1 cellular context compared by ENCODE assay signal in the genomic region with DNA sequence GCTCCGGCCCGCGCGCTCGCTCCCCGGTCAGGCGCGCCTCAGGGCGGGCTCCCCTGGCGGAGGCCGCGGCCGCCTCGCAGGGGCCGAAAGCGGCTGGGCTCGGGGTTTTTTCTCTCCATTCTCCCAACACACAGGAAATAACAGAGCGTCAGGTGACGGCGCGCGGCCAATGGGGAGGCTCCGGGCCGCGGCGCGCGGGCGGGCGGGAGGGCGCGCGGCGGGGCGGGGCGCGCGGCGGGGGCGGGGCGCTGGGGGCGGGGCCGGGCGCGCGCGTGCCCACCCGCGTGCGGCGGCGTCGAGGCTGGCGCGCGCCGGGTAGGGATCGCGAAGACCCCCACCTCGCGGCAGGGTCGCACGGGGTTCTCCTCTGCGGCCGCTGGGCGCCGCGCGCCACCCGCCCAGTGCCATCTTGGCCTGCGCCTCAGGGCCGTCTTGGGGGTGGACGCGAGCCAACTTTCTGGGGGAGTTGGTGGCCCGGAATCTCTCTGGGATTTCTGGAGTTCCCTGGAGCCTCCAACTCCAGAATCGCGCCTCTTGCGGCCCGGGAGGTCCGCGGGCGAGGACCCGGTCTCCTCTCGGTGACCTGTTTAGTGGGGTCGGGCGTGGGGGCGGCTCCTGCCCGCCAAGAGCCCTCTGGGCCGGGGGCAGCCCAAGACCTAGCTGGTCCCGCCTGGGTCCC.
A peak's percentile ranks its signal among the peaks of the same experiment; 100 is the strongest.
TF ChIP-seq lines count a peak whose summit lies in the region.

Gene TCF20, minus strand, starts transcription at position 142 of the 679 bp plus-strand sequence. CDS start 55,348 bp downstream, outside the sequence.

TF ChIP-seq in HepG2, 621 proteins besides CTCF, POLR2A, EP300 and RAD21 (continued from another document):
- TF ChIP-seq USF2 (IDR thresholded peaks at IDR 0.05; ENCODE audit: low read depth, low read length): peak; percentile 66
- TF ChIP-seq USF2 (CRISPR knock-in tag; IDR thresholded peaks at IDR 0.05; ENCODE audit: borderline replicate concordance): peak; percentile 10; the same call in 1 of the 2 replicates
- peak; percentile 85; the same call in 1 of the 2 replicates for TF ChIP-seq HES4 (CRISPR knock-in tag; IDR thresholded peaks at IDR 0.05; ENCODE audit: borderline replicate concordance)
- TF ChIP-seq FOSL1 (CRISPR knock-in tag; IDR thresholded peaks at IDR 0.05; ENCODE audit: borderline replicate concordance): no peak
- TF ChIP-seq ZNF451 (CRISPR knock-in tag; IDR thresholded peaks at IDR 0.05): peak; percentile 73; the same call in 1 of the 2 replicates
- peak; percentile 61; the same call in 1 of the 2 replicates for TF ChIP-seq NR0B2 (CRISPR knock-in tag; IDR thresholded peaks at IDR 0.05)
- no peak; the same call in 1 of the 2 replicates for TF ChIP-seq POLR2G (IDR thresholded peaks at IDR 0.05; ENCODE audit: low read depth, low read length)
- TF ChIP-seq MIXL1 (CRISPR knock-in tag; IDR thresholded peaks at IDR 0.05): no peak
- TF ChIP-seq ADNP (CRISPR knock-in tag; IDR thresholded peaks at IDR 0.05): no peak
- TF ChIP-seq SAP130 (CRISPR knock-in tag; IDR thresholded peaks at IDR 0.05; ENCODE audit: low read depth): no peak
- TF ChIP-seq ETV5 (CRISPR knock-in tag; IDR thresholded peaks at IDR 0.05; ENCODE audit: borderline replicate concordance): 0 out of 2 replicates have a peak, but pooled peaks have one; percentile 3
- peak; percentile 52; the same call in 1 of the 2 replicates for TF ChIP-seq ZHX2 (IDR thresholded peaks at IDR 0.05; ENCODE audit: low read depth)
- no peak for TF ChIP-seq ZHX2 (CRISPR knock-in tag; IDR thresholded peaks at IDR 0.05; ENCODE audit: borderline replicate concordance)
- no peak for TF ChIP-seq YEATS2 (CRISPR knock-in tag; IDR thresholded peaks at IDR 0.05; ENCODE audit: borderline replicate concordance)
- no peak for TF ChIP-seq ZNF850 (CRISPR knock-in tag; conservative IDR thresholded peaks at IDR 0.05)
- no peak for TF ChIP-seq ZBTB8A (CRISPR knock-in tag; IDR thresholded peaks at IDR 0.05; ENCODE audit: borderline replicate concordance, low read depth)
- TF ChIP-seq HBP1 (CRISPR knock-in tag; IDR thresholded peaks at IDR 0.05; ENCODE audit: low read depth): peak; percentile 46; the same call in 1 of the 2 replicates
- TF ChIP-seq ZNF552 (CRISPR knock-in tag; IDR thresholded peaks at IDR 0.05; ENCODE audit: borderline replicate concordance): no peak
- peak; percentile 16; the same call in 1 of the 2 replicates for TF ChIP-seq ZBTB33 (CRISPR knock-in tag; IDR thresholded peaks at IDR 0.05)
- TF ChIP-seq SIN3A (IDR thresholded peaks at IDR 0.05; ENCODE audit: borderline replicate concordance, low read depth, low read length): no peak
- TF ChIP-seq MAX (IDR thresholded peaks at IDR 0.05): peak; percentile 76
- TF ChIP-seq ZFP62 (CRISPR knock-in tag; IDR thresholded peaks at IDR 0.05): no peak
- peak; percentile 70 for TF ChIP-seq ZNF687 (CRISPR knock-in tag; IDR thresholded peaks at IDR 0.05)
